Comparison of ENCODE assay signal across 8 cellular contexts in the genomic region with DNA sequence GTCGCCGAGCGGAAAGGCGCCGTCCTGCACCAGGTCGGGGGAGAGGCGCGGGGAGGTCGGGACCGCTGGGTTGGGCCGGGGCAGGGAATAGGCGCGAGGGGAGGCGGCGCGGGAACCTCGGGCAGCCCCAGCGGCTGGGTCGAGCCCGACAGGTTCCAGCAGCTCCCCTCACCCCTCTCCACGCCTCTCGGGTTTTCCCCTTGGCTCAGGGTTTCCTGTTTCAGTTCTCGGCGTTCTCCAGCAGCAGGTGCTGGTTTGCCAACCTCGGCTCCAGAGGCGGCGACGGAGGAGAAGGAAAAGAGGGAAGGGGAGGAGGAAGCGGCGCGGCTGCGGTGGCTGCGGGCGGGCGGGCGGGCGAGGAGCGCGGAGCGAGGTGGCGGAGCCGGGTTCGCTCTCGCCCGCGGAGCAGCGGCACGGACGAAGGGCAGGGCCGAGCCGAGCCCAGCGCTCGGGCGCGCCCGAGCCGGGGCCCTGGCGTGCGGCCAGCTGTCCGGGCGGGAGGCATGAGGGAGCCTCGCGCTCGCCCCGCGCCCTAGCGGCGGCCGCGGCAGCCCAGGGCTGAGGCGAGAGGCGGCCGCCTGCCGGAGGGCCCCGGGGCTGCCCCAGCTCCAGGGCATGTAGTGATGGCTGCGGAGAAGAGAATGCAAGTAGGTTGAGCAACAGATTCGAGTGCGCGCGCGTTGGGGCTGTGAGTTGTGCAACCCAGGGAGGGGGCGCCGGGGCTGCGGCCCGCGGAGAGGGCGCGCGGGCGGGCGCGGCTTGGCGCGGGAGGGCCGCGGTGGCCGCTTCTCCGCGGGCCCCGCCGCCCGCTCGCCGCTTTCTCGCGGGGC. TPM values are rescaled to one million over a fixed set of nuclear protein-coding genes. Genes with fewer than 3 reads are reported as not detected.
DNase-seq lines count a peak whose midpoint lies in the region; ATAC-seq, FAIRE-seq and TF ChIP-seq lines count a peak whose summit lies in the region.

TSS of gene ZC3H12C (plus strand) at position 816 of the 830 bp plus-strand sequence. CDS start 20 bp downstream, outside the sequence.

- no peaks in the 10 kb centered on the region for H3K9me2 ChIP-seq in GM23248 (ENCODE audit: insufficient read depth)

- H3K79me2 ChIP-seq in GM23248 (ENCODE audit: insufficient read depth) (peaks cover 37% of the 10 kb centered on the region), KMS-11 (ENCODE audit: insufficient read depth, low read depth) (peaks cover 16% of the 10 kb centered on the region)

- FAIRE-seq in RCC 7860 (lab: Jason Lieb, UNC): no peak

- 1 to 2% methylated on average over 15 to 106 of the region's 106 CpGs for WGBS in GM23248 (ENCODE audit: low coverage in 1 of 2, low lambda C conversion rate in 2 of 2, missing lambda C conversion rate in 2 of 2), 2 experiments
- under 1% methylated on average over 106 of the region's 106 CpGs for WGBS in right cardiac atrium

- H3K27me3 ChIP-seq in GM23248 (replicated peaks; ENCODE audit: insufficient read depth) (no peaks in the 10 kb centered on the region), KMS-11 (ENCODE audit: insufficient read depth, low read depth) (no peaks in the 10 kb centered on the region), right cardiac atrium (ENCODE audit: control insufficient read depth, insufficient read depth) (no peaks in the 10 kb centered on the region)

- H3K27ac ChIP-seq in GM23248: peak within 1 kb of the TSS; percentile 85
- no peak within 1 kb of the TSS; the same call in 1 of the 2 replicates for H3K27ac ChIP-seq in KMS-11
- peak within 1 kb of the TSS; percentile 95 for H3K27ac ChIP-seq in right cardiac atrium (ENCODE audit: low read length)

- H3F3A ChIP-seq in GM23248 (ENCODE audit: insufficient read depth): peaks cover 14% of the 10 kb centered on the region

- H3K9ac ChIP-seq in GM23248 (peak within 1 kb of the TSS; percentile 95), KMS-11 (peak within 1 kb of the TSS; percentile 62; the same call in 1 of the 2 replicates)

- H3K36me3 ChIP-seq in GM23248 (ENCODE audit: low read depth): no peaks in the 10 kb centered on the region
- no peaks in the 10 kb centered on the region for H3K36me3 ChIP-seq in KMS-11 (ENCODE audit: insufficient read depth)

- DNase-seq in GM10266 (ENCODE audit: extremely low spot score): peak; percentile 82
- DNase-seq in GM23248: peak; percentile 93
- DNase-seq in RCC 7860 (ENCODE audit: low spot score): peak; percentile 86
- DNase-seq in anterior cingulate cortex (lab: John Stamatoyannopoulos, UW): peak in 57 of 58 donors; percentile 47 to 93 (median 77)
- peak; percentile 84 to 93 (median 93) for DNase-seq in right cardiac atrium
- DNase-seq in posterior vena cava (ENCODE audit: low spot score): peak; percentile 91
- no peak for DNase-seq in NK-92 treated with Interleukin-12 subunit alpha and Interleukin-12 subunit beta, amount 100 ng/mL, for 24 hours (lab: John Stamatoyannopoulos, UW)

- ATAC-seq in right cardiac atrium: peak; percentile 86 to 93

- in situ Hi-C loops in GM23248 (cut with MboI): no loop called here

- peak within 1 kb of the TSS; percentile 90 for H2AFZ ChIP-seq in GM23248
- H2AFZ ChIP-seq in KMS-11 (ENCODE audit: low read depth): peak within 1 kb of the TSS; percentile 54

- peaks cover 19% of the 10 kb centered on the region for H3K4me1 ChIP-seq in GM23248 (ENCODE audit: insufficient read depth)
- H3K4me1 ChIP-seq in KMS-11 (ENCODE audit: low read depth, poor library complexity, severe bottlenecking): peaks cover 13% of the 10 kb centered on the region
- H3K4me1 ChIP-seq in right cardiac atrium (ENCODE audit: control insufficient read depth, insufficient read depth, low read length): no peaks in the 10 kb centered on the region

- H3K9me3 ChIP-seq in GM23248 (ENCODE audit: low read depth): no peaks in the 10 kb centered on the region
- no peaks in the 10 kb centered on the region for H3K9me3 ChIP-seq in right cardiac atrium (ENCODE audit: control insufficient read depth, low read length)

- H3K4me2 ChIP-seq in GM23248 (ENCODE audit: unreplicated experiment) (peak within 1 kb of the TSS; percentile 99), KMS-11 (peak within 1 kb of the TSS; percentile 66)

- no peaks in the 10 kb centered on the region for H4K20me1 ChIP-seq in GM23248 (ENCODE audit: insufficient read depth)
- H4K20me1 ChIP-seq in KMS-11 (ENCODE audit: insufficient read depth): no peaks in the 10 kb centered on the region

- peak; percentile 49 for TF ChIP-seq CTCF in GM10266 (IDR thresholded peaks at IDR 0.05; ENCODE audit: control insufficient read depth, insufficient read depth, low read depth, missing control alignments)
- no peak; the same call in 1 of the 2 replicates for TF ChIP-seq CTCF in KMS-11 (conservative IDR thresholded peaks at IDR 0.05; ENCODE audit: low read depth, low read length)

- H3K4me3 ChIP-seq in GM23248 (peak within 1 kb of the TSS; percentile 82), KMS-11 (IDR thresholded peaks at IDR 0.05; ENCODE audit: insufficient read depth, low read depth, low read length) (no peak within 1 kb of the TSS), right cardiac atrium (ENCODE audit: low read length) (peak within 1 kb of the TSS; percentile 85)

- intact Hi-C loops in right cardiac atrium (cut with DNase I) (loop anchor here in 3 of 4 donors (5.0 to 10.0 kb wide), 3 partner anchors 138 to 145 kb away; no protein-coding TSS in a partner anchor), posterior vena cava (cut with DNase I) (loop anchor here in 1 of 2 donors (10.0 kb wide), 1 partner anchor 98 kb away; no protein-coding TSS in a partner anchor)

RNA-seq across cellular contexts. Expression of gene ZC3H12C, which starts in this region (rescaled TPM):
- total RNA-seq in GM23248 (2014; rRNA removed; shearing (Covaris generic)): 5.1 and 5.3 TPM in 2 replicates
- 1.4 and 1.5 TPM in 2 replicates for polyA plus RNA-seq in GM23248 (2016; fragmentation: Nextera tagmentation; extraction: Ambion mirVana)
- 10 to 100 TPM; 13.6 to 17.2 (median 14.7) TPM for total RNA-seq in right cardiac atrium
- 3.0 TPM for polyA plus RNA-seq in right cardiac atrium
- 10 to 100 TPM; 13.6 to 24.8 TPM for total RNA-seq in posterior vena cava
